27 cellular contexts compared by ENCODE assay signal in the genomic region with DNA sequence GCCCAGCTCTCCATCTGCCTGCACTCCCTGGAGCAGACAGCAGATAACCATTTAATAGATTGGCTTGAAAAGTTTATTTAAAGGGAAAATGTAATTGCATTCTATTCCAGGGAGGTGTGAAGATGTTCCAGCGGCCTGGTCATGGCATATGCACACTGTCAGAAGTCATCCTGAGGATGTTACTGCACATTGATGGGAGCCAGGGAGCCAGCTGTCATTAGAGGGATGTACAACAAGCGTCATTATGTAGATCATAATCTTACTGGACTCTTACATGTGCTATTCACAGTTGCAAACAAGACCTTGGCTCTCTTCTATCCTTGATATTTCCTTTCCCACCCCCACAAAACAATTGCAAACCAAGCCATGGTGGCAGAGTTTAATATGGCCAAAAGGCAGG.
"Had no signal": no experiment of that assay in that cellular context is flagged by ENCODE, and none has a peak within 500 bp of the region (broad histone marks: within the 10 kb centered on the region; RNA-seq: fewer than 3 reads in every experiment).

No MANE protein-coding gene starts in this region.

- H3K4me3 Mint-ChIP-seq: natural killer cell; nephron; neural progenitor cell; stimulated activated effector memory CD8-positive, alpha-beta T cell treated with anti-CD3 and anti-CD28 coated beads, Interleukin-12 subunit alpha, Interleukin-12 subunit beta, amount 100 ng/mL, for 72 hours; stimulated activated naive B cell treated with anti-CD40 and anti-IgM and Interleukin-4, amounts not matched to agents 10 μg/mL and 1 μg/mL and 100 μg/mL, for 72 hours; stimulated activated naive CD8-positive, alpha-beta T cell treated with anti-CD3 and anti-CD28 coated beads, Interleukin-15, Interleukin-2, amounts not matched to agents 100 ng/mL and 50 ng/mL, for 24 hours had no signal

- H3K4me2 ChIP-seq: neural progenitor cell had no signal

- H3K27ac Mint-ChIP-seq: natural killer cell; neural progenitor cell; progenitor cell of endocrine pancreas; stimulated activated effector memory CD8-positive, alpha-beta T cell treated with anti-CD3 and anti-CD28 coated beads, Interleukin-12 subunit alpha, Interleukin-12 subunit beta, amount 100 ng/mL, for 72 hours; stimulated activated naive B cell treated with anti-CD40 and anti-IgM and Interleukin-4, amounts not matched to agents 10 μg/mL and 1 μg/mL and 100 μg/mL, for 72 hours; stimulated activated naive CD8-positive, alpha-beta T cell treated with anti-CD3 and anti-CD28 coated beads, Interleukin-15, Interleukin-2, amounts not matched to agents 100 ng/mL and 50 ng/mL, for 24 hours had no signal

- DNase-seq: natural killer cell; occipital lobe; posterior cingulate gyrus; psoas muscle; right lobe of liver; small intestine; stimulated activated CD4-positive, alpha-beta T cell treated with anti-CD3 and anti-CD28 coated beads, Interleukin-15, amount 100 ng/mL, for 24 hours; stimulated activated CD4-positive, alpha-beta T cell treated with anti-CD3 and anti-CD28 coated beads, Interleukin-2, amount 100 ng/mL, for 24 hours; stimulated activated CD4-positive, alpha-beta T cell treated with anti-CD3 and anti-CD28 coated beads, Interleukin-2, amount 100 ng/mL, for 48 hours; stimulated activated CD4-positive, alpha-beta T cell treated with anti-CD3 and anti-CD28 coated beads, Interleukin-4, amount 100 ng/mL, for 24 hours; stimulated activated naive B cell treated with anti-CD40 and anti-IgM and Interleukin-4, amounts not matched to agents 10 μg/mL and 1 μg/mL and 100 μg/mL, for 72 hours; stimulated activated naive CD4-positive, alpha-beta T cell treated with Interleukin-2 at 50 U/mL for 16 hours; stomach; thyroid gland; trophoblast cell; upper lobe of right lung had no signal

- H3K79me2 ChIP-seq: parathyroid adenoma had no signal

- H3K27me3 ChIP-seq: neural progenitor cell, ovary, sigmoid colon, thyroid gland, tibial nerve, upper lobe of right lung, vagina had no signal

- H3K27ac ChIP-seq: neural progenitor cell, parathyroid adenoma, psoas muscle, right lobe of liver, thoracic aorta, thyroid gland, tibial nerve, upper lobe of right lung, vagina had no signal

- H2AFZ ChIP-seq: neural progenitor cell, parathyroid adenoma had no signal

- H3K4me1 ChIP-seq: parathyroid adenoma, psoas muscle, right lobe of liver, thyroid gland, upper lobe of right lung had no signal

- H3K4me1 Mint-ChIP-seq: natural killer cell; stimulated activated effector memory CD8-positive, alpha-beta T cell treated with anti-CD3 and anti-CD28 coated beads, Interleukin-12 subunit alpha, Interleukin-12 subunit beta, amount 100 ng/mL, for 72 hours; stimulated activated naive B cell treated with anti-CD40 and anti-IgM and Interleukin-4, amounts not matched to agents 10 μg/mL and 1 μg/mL and 100 μg/mL, for 72 hours had no signal

- H3K9me3 ChIP-seq: ovary, right lobe of liver, thyroid gland, upper lobe of right lung, vagina had no signal

- H3K36me3 ChIP-seq: neural progenitor cell, ovary, right lobe of liver, sigmoid colon, stomach, thoracic aorta, thyroid gland, tibial nerve, upper lobe of right lung, vagina had no signal

- H3K4me3 ChIP-seq: neural progenitor cell, ovary, psoas muscle, right lobe of liver, sigmoid colon, stomach, thoracic aorta, thyroid gland, tibial nerve, upper lobe of right lung, vagina had no signal

- H3K36me3 Mint-ChIP-seq: natural killer cell; stimulated activated effector memory CD8-positive, alpha-beta T cell treated with anti-CD3 and anti-CD28 coated beads, Interleukin-12 subunit alpha, Interleukin-12 subunit beta, amount 100 ng/mL, for 72 hours; stimulated activated naive B cell treated with anti-CD40 and anti-IgM and Interleukin-4, amounts not matched to agents 10 μg/mL and 1 μg/mL and 100 μg/mL, for 72 hours had no signal

- H3K9ac ChIP-seq: neural progenitor cell, parathyroid adenoma had no signal

- ATAC-seq: natural killer cell; psoas muscle; right lobe of liver; stimulated activated effector memory CD8-positive, alpha-beta T cell treated with anti-CD3 and anti-CD28 coated beads, Interleukin-12 subunit alpha, Interleukin-12 subunit beta, amount 100 ng/mL, for 72 hours; stimulated activated naive B cell treated with anti-CD40 and anti-IgM and Interleukin-4, amounts not matched to agents 10 μg/mL and 1 μg/mL and 100 μg/mL, for 72 hours; upper lobe of right lung had no signal
